Comparison of ENCODE assay signal across 12 cellular contexts in genomic region chr7:10706875-10707493, GRCh38.
DNase-seq lines count a peak whose midpoint lies in the region; ATAC-seq, FAIRE-seq and TF ChIP-seq lines count a peak whose summit lies in the region.
"Had no signal": no experiment of that assay in that cellular context is flagged by ENCODE, and none has a peak within 500 bp of the region (broad histone marks: within the 10 kb centered on the region; RNA-seq: fewer than 3 reads in every experiment).

No MANE protein-coding gene starts in this region.

- TF ChIP-seq RAD21 in GM12878 (IDR thresholded peaks at IDR 0.05; ENCODE audit: insufficient read depth, low read depth, low read length), result no peak

- 0% methylated on average over 3 of the region's 3 CpGs for WGBS in GM12878 (ENCODE audit: insufficient coverage, insufficient replicate concordance, low lambda C conversion rate, missing lambda C conversion rate)
- 75% methylated on average over 3 of the region's 3 CpGs for WGBS in esophagus muscularis mucosa
- WGBS in small intestine, 3 donors, result 71 to 74% (median 72%) methylated on average over 3 of the region's 3 CpGs

- TF ChIP-seq POLR2A in GM12878 (IDR thresholded peaks at IDR 0.05; ENCODE audit: low read depth, low read length) (no peak), esophagus muscularis mucosa (IDR thresholded peaks at IDR 0.05; ENCODE audit: low read depth) (no peak)

- H3K4me3 Mint-ChIP-seq in Caco-2 (ENCODE audit: unreplicated experiment), result no peak overlapping the region

- TF ChIP-seq EP300 in GM12878 (IDR thresholded peaks at IDR 0.05; ENCODE audit: borderline replicate concordance in 1 of 2, control insufficient read depth in 1 of 2, low read depth in 2 of 2, low read length in 2 of 2), result peak; percentile 56 to 90; a peak in 3 of 4 replicates
- no peak for TF ChIP-seq EP300 in esophagus muscularis mucosa (IDR thresholded peaks at IDR 0.05)

- H3K4me3 ChIP-seq in GM12878, result no peak overlapping the region
- H3K4me3 ChIP-seq in Caco-2 (ENCODE audit: low read depth, low read length), result no peak overlapping the region
- H3K4me3 ChIP-seq in esophagus muscularis mucosa, result no peak overlapping the region
- no peak overlapping the region for H3K4me3 ChIP-seq in small intestine (ENCODE audit: low read depth in 1 of 2, low read length in 2 of 2)
- H3K4me3 ChIP-seq: cardiac muscle cell, lower lobe of right lung had no signal

- DNase-seq in GM12878 (ENCODE audit: low read depth, low spot score) (peak; percentile 27), Caco-2 (no peak), esophagus muscularis mucosa (ENCODE audit: extremely low spot score) (no peak), NCI-H1417 (lab: John Stamatoyannopoulos, UW) (no peak), small intestine (no peak)
- DNase-seq: foreskin melanocyte, lower lobe of right lung had no signal

- no TSS peak for BruUV-seq in GM12878 (replicated peaks; lab: Mats Ljungman, UMichigan)
- BruUV-seq in Caco-2 (replicated peaks; lab: Mats Ljungman, UMichigan), result no TSS peak

- H3K4me1 ChIP-seq in GM12878 (ENCODE audit: control insufficient read depth, insufficient read depth, low read length) (peaks cover 5% of the 10 kb centered on the region), Caco-2 (no peaks in the 10 kb centered on the region), esophagus muscularis mucosa (no peaks in the 10 kb centered on the region), small intestine (ENCODE audit: control insufficient read depth in 2 of 2, insufficient read depth in 1 of 2, low read depth in 1 of 2, low read length in 1 of 2) (no peaks in the 10 kb centered on the region)
- H3K4me1 ChIP-seq: lower lobe of right lung had no signal

- H3K9me3 ChIP-seq in GM12878 (replicated peaks; ENCODE audit: control insufficient read depth, insufficient read depth, low read length) (no peaks in the 10 kb centered on the region), Caco-2 (no peaks in the 10 kb centered on the region), esophagus muscularis mucosa (no peaks in the 10 kb centered on the region), small intestine (ENCODE audit: control insufficient read depth, low read depth) (no peaks in the 10 kb centered on the region)
- H3K9me3 ChIP-seq: lower lobe of right lung had no signal

- H3K27ac ChIP-seq in GM12878 (ENCODE audit: control insufficient read depth, insufficient read depth) (no peak overlapping the region), esophagus muscularis mucosa (replicated peaks in 1 of 4) (no peak overlapping the region), small intestine (ENCODE audit: low read depth in 1 of 2, low read length in 1 of 2) (no peak overlapping the region)
- H3K27ac ChIP-seq: cardiac muscle cell, lower lobe of right lung had no signal

- TF ChIP-seq CTCF in GM12878 (IDR thresholded peaks at IDR 0.05 in 2 of 3, conservative IDR thresholded peaks at IDR 0.05 in 1 of 3; ENCODE audit: control insufficient read depth in 2 of 3, extremely low read depth in 1 of 3, insufficient read depth in 1 of 3, low read depth in 3 of 3, low read length in 3 of 3) (no peak), Caco-2 (IDR thresholded peaks at IDR 0.05; ENCODE audit: insufficient read depth in 1 of 2, low read depth in 1 of 2, low read length in 1 of 2, severe bottlenecking in 1 of 2, unreplicated experiment in 1 of 2) (no peak), esophagus muscularis mucosa (IDR thresholded peaks at IDR 0.05) (no peak)

- H3K4me2 ChIP-seq in GM12878 (ENCODE audit: control insufficient read depth, insufficient read depth), result peak overlapping the region; percentile 34; the same call in 1 of the 2 replicates

- CTCF ChIA-PET in GM12878 (lab: Yijun Ruan, JAX), result no interaction called here
- CTCF ChIA-PET in Caco-2 (lab: Charles Lee), result no interaction called here

- H3K9ac ChIP-seq in GM12878 (ENCODE audit: control insufficient read depth, insufficient read depth, low read length), result no peak overlapping the region

- intact Hi-C loops in GM12878 (cut with micrococcal nuclease; ENCODE audit: unreplicated experiment) (loop anchor here (5.0 kb wide), 1 partner anchor 60 kb away; no protein-coding TSS in a partner anchor), Caco-2 (cut with micrococcal nuclease; ENCODE audit: unreplicated experiment) (loop anchor here (5.0 to 10.0 kb wide), 2 partner anchors 292 to 635 kb away; no protein-coding TSS in a partner anchor), esophagus muscularis mucosa (cut with DNase I) (no loop called here)

- H4K20me1 ChIP-seq in GM12878 (ENCODE audit: control insufficient read depth, insufficient read depth), result no peaks in the 10 kb centered on the region

- no peaks in the 10 kb centered on the region for H3K9me3 Mint-ChIP-seq in Caco-2 (ENCODE audit: unreplicated experiment)

- in situ Hi-C loops in GM12878 (cut with MboI), result no loop called here

- H3K36me3 ChIP-seq in GM12878 (ENCODE audit: control insufficient read depth in 2 of 2, insufficient read depth in 2 of 2, low read length in 1 of 2), result no peaks in the 10 kb centered on the region
- H3K36me3 ChIP-seq in Caco-2 (ENCODE audit: control insufficient read depth, insufficient read depth, low read length), result no peaks in the 10 kb centered on the region
- H3K36me3 ChIP-seq in esophagus muscularis mucosa, result no peaks in the 10 kb centered on the region
- no peaks in the 10 kb centered on the region for H3K36me3 ChIP-seq in small intestine (ENCODE audit: control insufficient read depth in 2 of 2, insufficient read depth in 2 of 2, low read length in 2 of 2)
- H3K36me3 ChIP-seq: cardiac muscle cell, lower lobe of right lung had no signal

- no peaks in the 10 kb centered on the region for H3K79me2 ChIP-seq in GM12878 (ENCODE audit: control insufficient read depth, insufficient read depth, low read length)

- no peaks in the 10 kb centered on the region for H3K36me3 Mint-ChIP-seq in Caco-2 (ENCODE audit: insufficient read depth, unreplicated experiment)

- RAD21 ChIA-PET in GM12878 (lab: Charles Lee; ENCODE audit: unreplicated experiment), result no interaction called here

- H3K27me3 Mint-ChIP-seq in Caco-2 (ENCODE audit: insufficient read depth, unreplicated experiment), result peaks cover 2% of the 10 kb centered on the region

- H3K27me3 ChIP-seq in GM12878 (replicated peaks in 1 of 2; ENCODE audit: control insufficient read depth in 2 of 2, insufficient read depth in 2 of 2, low read length in 1 of 2) (no peaks in the 10 kb centered on the region), Caco-2 (replicated peaks; ENCODE audit: control insufficient read depth, insufficient read depth, low read length) (no peaks in the 10 kb centered on the region), esophagus muscularis mucosa (no peaks in the 10 kb centered on the region), small intestine (ENCODE audit: control insufficient read depth in 2 of 2, insufficient read depth in 2 of 2, low read length in 2 of 2) (no peaks in the 10 kb centered on the region)
- H3K27me3 ChIP-seq: cardiac muscle cell had no signal

- SMC1A ChIA-PET in GM12878 (lab: Charles Lee; ENCODE audit: uncharacterized antibody, unreplicated experiment), result no interaction called here

- no peak overlapping the region for H3K27ac Mint-ChIP-seq in Caco-2 (ENCODE audit: unreplicated experiment)

- H3K4me1 Mint-ChIP-seq in Caco-2 (ENCODE audit: low read depth, unreplicated experiment), result no peaks in the 10 kb centered on the region

- FAIRE-seq in GM12878 (lab: Jason Lieb, UNC) (peak; percentile 74), small intestine (lab: Jason Lieb, UNC) (no peak)
- FAIRE-seq: H1 had no signal

- no peak overlapping the region for H2AFZ ChIP-seq in GM12878 (ENCODE audit: control insufficient read depth, low read depth, low read length)

- ATAC-seq in GM18861 (IDR thresholded peaks at IDR 0.05; ENCODE audit: unreplicated experiment), result peak; percentile 98
- peak; percentile 100 for ATAC-seq in GM21526 (IDR thresholded peaks at IDR 0.05; ENCODE audit: low FRiP score, unreplicated experiment)
- peak; percentile 99 for ATAC-seq in HG03066 (IDR thresholded peaks at IDR 0.05; ENCODE audit: low read depth, unreplicated experiment)
- peak; percentile 99 for ATAC-seq in GM12878
- ATAC-seq: lower lobe of right lung had no signal

- POLR2A ChIA-PET in GM12878 (lab: Charles Lee) (no interaction called here), Caco-2 (lab: Charles Lee) (no interaction called here)

TF ChIP-seq in GM12878, 131 proteins besides CTCF, POLR2A, EP300 and RAD21 (continues in another document):
- TF ChIP-seq CBX5 (IDR thresholded peaks at IDR 0.05; ENCODE audit: low read depth), result peak; percentile 79; the same call in 1 of the 2 replicates
- TF ChIP-seq TBL1XR1 (IDR thresholded peaks at IDR 0.05; ENCODE audit: low read depth, low read length), result no peak
- TF ChIP-seq BACH1 (IDR thresholded peaks at IDR 0.05; ENCODE audit: borderline replicate concordance), result no peak
- no peak for TF ChIP-seq ESRRA (IDR thresholded peaks at IDR 0.05; ENCODE audit: low read length)
- peak; percentile 91 for TF ChIP-seq DPF2 (IDR thresholded peaks at IDR 0.05)
- TF ChIP-seq HDGF (IDR thresholded peaks at IDR 0.05), result no peak
- no peak for TF ChIP-seq RFX5 (IDR thresholded peaks at IDR 0.05; ENCODE audit: low read depth, low read length)
- TF ChIP-seq FOXK2 (IDR thresholded peaks at IDR 0.05), result no peak
- no peak for TF ChIP-seq USF1 (IDR thresholded peaks at IDR 0.05; ENCODE audit: borderline replicate concordance, extremely low read length, insufficient read depth, low read depth, low read length)
- TF ChIP-seq HDAC2 (IDR thresholded peaks at IDR 0.05), result no peak
- TF ChIP-seq FOXM1 (IDR thresholded peaks at IDR 0.05; ENCODE audit: low read depth, low read length), result no peak
- TF ChIP-seq CBX3 (IDR thresholded peaks at IDR 0.05; ENCODE audit: borderline replicate concordance, low read depth), result no peak
- TF ChIP-seq RUNX3 (IDR thresholded peaks at IDR 0.05; ENCODE audit: low read length), result peak; percentile 75
- 0 out of 2 replicates have a peak, but pooled peaks have one; percentile 36 for TF ChIP-seq MTA2 (IDR thresholded peaks at IDR 0.05; ENCODE audit: low read depth)
- no peak for TF ChIP-seq RAD51 (IDR thresholded peaks at IDR 0.05)
- no peak for TF ChIP-seq NR2C1 (IDR thresholded peaks at IDR 0.05)
- TF ChIP-seq KLF5 (IDR thresholded peaks at IDR 0.05; ENCODE audit: partially characterized antibody), result no peak
- TF ChIP-seq STAT3 (IDR thresholded peaks at IDR 0.05; ENCODE audit: low read depth, low read length), result no peak
- no peak for TF ChIP-seq SMARCA5 (IDR thresholded peaks at IDR 0.05)
- TF ChIP-seq HDAC6 (IDR thresholded peaks at IDR 0.05; ENCODE audit: unreplicated experiment), result no peak
- TF ChIP-seq EED (IDR thresholded peaks at IDR 0.05; ENCODE audit: low read depth), result peak; percentile 76
- no peak for TF ChIP-seq RBBP5 (conservative IDR thresholded peaks at IDR 0.05)
